In genomic region chr2:225463449-225463848, GRCh38 we compare ENCODE assay signal across 17 cellular contexts.
A peak's percentile ranks its signal among the peaks of the same experiment; 100 is the strongest.
DNase-seq lines count a peak whose midpoint lies in the region; ATAC-seq and TF ChIP-seq lines count a peak whose summit lies in the region.
"Had no signal": no experiment of that assay in that cellular context is flagged by ENCODE, and none has a peak within 500 bp of the region (broad histone marks: within the 10 kb centered on the region; RNA-seq: fewer than 3 reads in every experiment).

No MANE protein-coding gene starts in this region.

- peaks cover 25% of the 10 kb centered on the region for H3K4me1 Mint-ChIP-seq in CD4-positive, alpha-beta T cell (ENCODE audit: low read depth)

- H3F3A ChIP-seq in Loucy (ENCODE audit: low read depth): no peaks in the 10 kb centered on the region

- H3K36me3 ChIP-seq in Loucy (ENCODE audit: insufficient read depth, low read length) (no peaks in the 10 kb centered on the region), mesodermal cell (ENCODE audit: control insufficient read depth, insufficient read depth, low read length) (no peaks in the 10 kb centered on the region)
- H3K36me3 ChIP-seq: BLaER1 had no signal

- no peak for TF ChIP-seq CTCF in CD4-positive, alpha-beta T cell (IDR thresholded peaks at IDR 0.05)
- TF ChIP-seq CTCF in Loucy (conservative IDR thresholded peaks at IDR 0.05; ENCODE audit: low read length): no peak

- no peaks in the 10 kb centered on the region for H3K9me2 ChIP-seq in Loucy (replicated peaks; ENCODE audit: low read depth, low read length)

- H3K27me3 Mint-ChIP-seq in CD4-positive, alpha-beta T cell: peaks cover 9% of the 10 kb centered on the region

- POLR2A ChIA-PET in CD4-positive, alpha-beta T cell (lab: Charles Lee): no interaction called here

- no peak overlapping the region for H3K4me3 Mint-ChIP-seq in CD4-positive, alpha-beta T cell

- no peaks in the 10 kb centered on the region for H3K9me3 ChIP-seq in CD4-positive, alpha-beta T cell (ENCODE audit: control insufficient read depth, low read length)
- H3K9me3 ChIP-seq in Loucy (ENCODE audit: insufficient read depth, low read depth, low read length) (no peaks in the 10 kb centered on the region), mesodermal cell (ENCODE audit: control insufficient read depth, low read length) (peaks cover 4% of the 10 kb centered on the region), right cardiac atrium (ENCODE audit: control insufficient read depth, low read length) (no peaks in the 10 kb centered on the region)
- H3K9me3 ChIP-seq: A549, BLaER1 had no signal

- no peaks in the 10 kb centered on the region for H3K36me3 Mint-ChIP-seq in CD4-positive, alpha-beta T cell (ENCODE audit: low read depth)

- H3K4me3 ChIP-seq in Loucy (ENCODE audit: low read length, poor library complexity, severe bottlenecking): no peak overlapping the region
- H3K4me3 ChIP-seq in mesodermal cell (ENCODE audit: extremely low read depth, insufficient read depth, low read length, poor library complexity, severe bottlenecking): no peak overlapping the region
- no peak overlapping the region for H3K4me3 ChIP-seq in right cardiac atrium (ENCODE audit: low read length)
- H3K4me3 ChIP-seq: A549, BLaER1 had no signal

- no peak overlapping the region for H3K9ac ChIP-seq in Loucy (ENCODE audit: low read depth, low read length, poor library complexity, severe bottlenecking)
- H3K9ac ChIP-seq: BLaER1 had no signal

- no peaks in the 10 kb centered on the region for H3K79me2 ChIP-seq in Loucy (ENCODE audit: insufficient read depth, low read length)

- H3K27ac ChIP-seq in CD4-positive, alpha-beta T cell (ENCODE audit: low read depth, low read length): no peak overlapping the region
- H3K27ac ChIP-seq in caudate nucleus (ENCODE audit: low read depth, low read length) (peak overlapping the region; percentile 18), mesodermal cell (ENCODE audit: low read depth, low read length, severe bottlenecking) (peak overlapping the region; percentile 33), right cardiac atrium (ENCODE audit: low read length) (no peak overlapping the region)
- H3K27ac ChIP-seq: BLaER1, RWPE1 had no signal

- no peaks in the 10 kb centered on the region for H3K27me3 ChIP-seq in CD4-positive, alpha-beta T cell (ENCODE audit: control insufficient read depth, insufficient read depth, low read length)
- H3K27me3 ChIP-seq in Loucy (ENCODE audit: insufficient read depth, low read length, poor library complexity, severe bottlenecking) (no peaks in the 10 kb centered on the region), right cardiac atrium (ENCODE audit: control insufficient read depth, insufficient read depth) (no peaks in the 10 kb centered on the region)
- H3K27me3 ChIP-seq: BLaER1 had no signal

- WGBS in mesodermal cell (ENCODE audit: insufficient coverage in 2 of 2), 2 experiments: no CpG with 5 or more reads among the region's 1 CpG
- WGBS in right cardiac atrium: 86% methylated on average over 1 of the region's 1 CpG

- no peak overlapping the region for H3K4me2 ChIP-seq in Loucy (ENCODE audit: low read depth, low read length, poor library complexity, severe bottlenecking)
- H3K4me2 ChIP-seq: A549 had no signal

- H3K9me3 Mint-ChIP-seq in CD4-positive, alpha-beta T cell: no peaks in the 10 kb centered on the region
- H3K9me3 Mint-ChIP-seq: CD8-positive, alpha-beta memory T cell had no signal

- no peak for ATAC-seq in CD4-positive, alpha-beta T cell (ENCODE audit: poor library complexity)
- no peak for ATAC-seq in right cardiac atrium

- H2AFZ ChIP-seq in Loucy (ENCODE audit: low read length): 0 out of 2 replicates have a peak overlapping the region, but pooled peaks have one; percentile 77

- H4K20me1 ChIP-seq in Loucy (ENCODE audit: insufficient read depth, low read length, poor library complexity, severe bottlenecking): no peaks in the 10 kb centered on the region
- H4K20me1 ChIP-seq: BLaER1 had no signal

- DNase-seq in CD4-positive, alpha-beta T cell: no peak
- DNase-seq in caudate nucleus (lab: John Stamatoyannopoulos, UW): no peak
- no peak for DNase-seq in NOMO-1 treated with DMSO at 0.1 percent for 48 hours (lab: John Stamatoyannopoulos, UW; ENCODE audit: unreplicated experiment)
- DNase-seq in right cardiac atrium: no peak
- no peak for DNase-seq in inferior parietal cortex (ENCODE audit: extremely low spot score)
- DNase-seq: CD8-positive, alpha-beta memory T cell; GOT3; NCI-H1105 treated with DMSO at 0.1 percent for 48 hours; NCI-H1694; NCI-H2081 treated with DMSO at 0.1 percent for 48 hours; NCI-H446 treated with DMSO at 0.1 percent for 48 hours; SIG-M5 had no signal

- peak overlapping the region; percentile 39 for H3K27ac Mint-ChIP-seq in CD4-positive, alpha-beta T cell

- intact Hi-C loops in CD4-positive, alpha-beta T cell (cut with DNase I, micrococcal nuclease): no loop called here
- intact Hi-C loops in right cardiac atrium (cut with DNase I): no loop called here

- H3K4me1 ChIP-seq in Loucy (ENCODE audit: insufficient read depth, low read length, poor library complexity, severe bottlenecking) (no peaks in the 10 kb centered on the region), mesodermal cell (ENCODE audit: control insufficient read depth, insufficient read depth, low read length, poor library complexity, severe bottlenecking) (peaks cover 23% of the 10 kb centered on the region), right cardiac atrium (ENCODE audit: control insufficient read depth, insufficient read depth, low read length) (no peaks in the 10 kb centered on the region)
- H3K4me1 ChIP-seq: A549 had no signal

- CTCF ChIA-PET in CD4-positive, alpha-beta T cell (lab: Charles Lee): no interaction called here

Comparison
In these comparisons a context has a peak if more than half of its experiments do, and no peak if none do; other contexts are left out.
1. H3K27ac ChIP-seq: peak in caudate nucleus (single experiment) and mesodermal cell (single experiment); none in CD4-positive, alpha-beta T cell (single experiment) and right cardiac atrium (single experiment).